ENCODE assay signal across 8 cellular contexts in genomic region chr22:20508815-20509271, GRCh38. TPM values are rescaled to one million over a fixed set of nuclear protein-coding genes. Genes with fewer than 3 reads are reported as not detected.
A peak's percentile ranks its signal among the peaks of the same experiment; 100 is the strongest.
DNase-seq lines count a peak whose midpoint lies in the region; ATAC-seq, FAIRE-seq and TF ChIP-seq lines count a peak whose summit lies in the region.

No MANE protein-coding gene starts in this region.

- 27 to 34% methylated on average over 10 of the region's 10 CpGs for WGBS in heart right ventricle, 2 donors
- WGBS in small intestine, 3 donors, result 11 to 30% (median 18%) methylated on average over 10 of the region's 10 CpGs

- H3K27me3 ChIP-seq in heart right ventricle (no peaks in the 10 kb centered on the region), small intestine (ENCODE audit: control insufficient read depth in 2 of 2, insufficient read depth in 2 of 2, low read length in 2 of 2) (no peaks in the 10 kb centered on the region)

- H3K9me3 Mint-ChIP-seq in HFFc6, result no peaks in the 10 kb centered on the region
- H3K9me3 Mint-ChIP-seq in activated CD4-positive, alpha-beta memory T cell treated with anti-CD3 and anti-CD28 coated beads for 36 hours, result no peaks in the 10 kb centered on the region

- ATAC-seq in heart right ventricle, result peak in 1 of 8 donors; percentile 2
- ATAC-seq in GM19463 (IDR thresholded peaks at IDR 0.05; ENCODE audit: unreplicated experiment), result no peak

- peak overlapping the region; percentile 97 for H3K27ac Mint-ChIP-seq in HFFc6
- H3K27ac Mint-ChIP-seq in activated CD4-positive, alpha-beta memory T cell treated with anti-CD3 and anti-CD28 coated beads for 36 hours, result peak overlapping the region; percentile 93

- TF ChIP-seq CTCF in HFFc6 (IDR thresholded peaks at IDR 0.05) (no peak), heart right ventricle (IDR thresholded peaks at IDR 0.05) (no peak), GM13976 (IDR thresholded peaks at IDR 0.05; ENCODE audit: borderline replicate concordance, control extremely low read depth, extremely low read depth, insufficient read depth, missing control alignments) (no peak)

- DNase-seq in HFFc6 (no peak), heart right ventricle (no peak), small intestine (peak; percentile 39), NCI-H2196 treated with DMSO at 0.1 percent for 48 hours (lab: John Stamatoyannopoulos, UW; ENCODE audit: unreplicated experiment) (no peak), GM13976 (ENCODE audit: low spot score) (no peak), glomerular visceral epithelial cell (ENCODE audit: extremely low spot score) (no peak)
- peak; percentile 14 for DNase-seq in activated CD4-positive, alpha-beta memory T cell treated with anti-CD3 and anti-CD28 coated beads for 36 hours

- peaks cover 60% of the 10 kb centered on the region for H3K4me1 Mint-ChIP-seq in HFFc6 (ENCODE audit: low read depth)
- H3K4me1 Mint-ChIP-seq in activated CD4-positive, alpha-beta memory T cell treated with anti-CD3 and anti-CD28 coated beads for 36 hours (ENCODE audit: low read depth), result peaks cover 56% of the 10 kb centered on the region

- H3K27ac ChIP-seq in heart right ventricle (peak overlapping the region; percentile 52 to 98 (median 94)), small intestine (ENCODE audit: low read depth in 1 of 2, low read length in 1 of 2) (peak overlapping the region; percentile 84 to 98)

- peaks cover 21 to 59% (median 49%) of the 10 kb centered on the region in 9 donors for H3K4me1 ChIP-seq in heart right ventricle
- peaks cover 7 to 10% of the 10 kb centered on the region in 2 donors for H3K4me1 ChIP-seq in small intestine (ENCODE audit: control insufficient read depth in 2 of 2, insufficient read depth in 1 of 2, low read depth in 1 of 2, low read length in 1 of 2)

- intact Hi-C loops in activated CD4-positive, alpha-beta memory T cell treated with anti-CD3 and anti-CD28 coated beads for 36 hours (cut with micrococcal nuclease), result loop anchor here (2.0 to 10.0 kb wide), 5 partner anchors 14 to 406 kb away; partner anchors contain the start of genes CRKL and DGCR6L
- intact Hi-C loops in heart right ventricle (cut with DNase I), result loop anchor here in 5 of 10 donors (5.0 kb wide), 3 partner anchors 43 to 58 kb away; no protein-coding TSS in a partner anchor

- H3K4me3 ChIP-seq in heart right ventricle (peak overlapping the region in 9 of 10 donors; percentile 72 to 98 (median 85)), small intestine (ENCODE audit: low read depth in 1 of 2, low read length in 2 of 2) (peak overlapping the region in 1 of 2 donors; percentile 48)

- peak overlapping the region; percentile 95 for H3K4me3 Mint-ChIP-seq in HFFc6
- H3K4me3 Mint-ChIP-seq in activated CD4-positive, alpha-beta memory T cell treated with anti-CD3 and anti-CD28 coated beads for 36 hours, result peak overlapping the region; percentile 91

- CTCF ChIA-PET in activated CD4-positive, alpha-beta memory T cell treated with anti-CD3 and anti-CD28 coated beads for 36 hours (lab: Charles Lee), result interaction anchor here (0.9 to 3.9 kb wide), 8 partner anchors 9 to 90 kb away, joined by 3 to 41 read pairs (median 8); no protein-coding TSS in a partner anchor

- peaks cover 33% of the 10 kb centered on the region for H3K36me3 Mint-ChIP-seq in HFFc6 (ENCODE audit: low read depth)
- H3K36me3 Mint-ChIP-seq in activated CD4-positive, alpha-beta memory T cell treated with anti-CD3 and anti-CD28 coated beads for 36 hours, result peaks cover 24% of the 10 kb centered on the region

- POLR2A ChIA-PET in activated CD4-positive, alpha-beta memory T cell treated with anti-CD3 and anti-CD28 coated beads for 36 hours (lab: Charles Lee), result interaction anchor here (1.1 to 4.2 kb wide), 10 partner anchors 8 to 80 kb away, joined by 4 to 43 read pairs (median 10); no protein-coding TSS in a partner anchor

- H3K9me3 ChIP-seq in heart right ventricle, result no peaks in the 10 kb centered on the region
- no peaks in the 10 kb centered on the region for H3K9me3 ChIP-seq in small intestine (ENCODE audit: control insufficient read depth, low read depth)

- H3K36me3 ChIP-seq in heart right ventricle (peaks cover 0 to 11% (median 0%) of the 10 kb centered on the region in 9 donors), small intestine (ENCODE audit: control insufficient read depth in 2 of 2, insufficient read depth in 2 of 2, low read length in 2 of 2) (peaks cover 0 to 2% of the 10 kb centered on the region in 2 donors)

- in situ Hi-C loops in GM13976 (cut with MboI; ENCODE audit: low sequenced_read_pairs, unreplicated experiment), result no loop called here

- no peaks in the 10 kb centered on the region; the same call in 1 of the 2 replicates for H3K27me3 Mint-ChIP-seq in HFFc6 (ENCODE audit: insufficient read depth)
- no peaks in the 10 kb centered on the region for H3K27me3 Mint-ChIP-seq in activated CD4-positive, alpha-beta memory T cell treated with anti-CD3 and anti-CD28 coated beads for 36 hours

- FAIRE-seq in small intestine (lab: Jason Lieb, UNC), result no peak

RNA-seq across cellular contexts. Expression of gene MED15, which starts 1.4 kb away (rescaled TPM):
- 100 to 1,000 TPM; 128 to 148 (median 136) TPM for total RNA-seq in HFFc6 (2021; fragmentation: NEBNext Ultra II Directional; extraction: Animal tissue kit (Norgen Biotek cat#: 25700))
- total RNA-seq in activated CD4-positive, alpha-beta memory T cell treated with anti-CD3 and anti-CD28 coated beads for 36 hours, result 10 to 100 TPM; 93.3 to 97.4 TPM
- total RNA-seq in heart right ventricle, result 10 to 100 TPM; 35.6 to 66.8 (median 44.0) TPM
- polyA plus RNA-seq in heart right ventricle (10 to 100 TPM; 33.8 to 40.8 TPM), small intestine (100 to 1,000 TPM in 1 of 3 donors, 10 to 100 TPM in 2; 56.6 to 106 (median 96.7) TPM)

RNA-seq across cellular contexts. Expression of gene KLHL22, which starts 13.2 kb away (rescaled TPM):
- total RNA-seq in HFFc6 (2021; fragmentation: NEBNext Ultra II Directional; extraction: Animal tissue kit (Norgen Biotek cat#: 25700)), result 10 to 100 TPM; 19.2 to 25.5 (median 21.6) TPM
- total RNA-seq in activated CD4-positive, alpha-beta memory T cell treated with anti-CD3 and anti-CD28 coated beads for 36 hours, result 10 to 100 TPM; 23.3 to 25.5 TPM
- total RNA-seq in heart right ventricle, result 10 to 100 TPM; 14.1 to 29.3 (median 18.5) TPM
- 10 to 100 TPM; 11.3 to 15.4 TPM for polyA plus RNA-seq in heart right ventricle
- 10 to 100 TPM in 1 of 3 donors, 1 to 10 TPM in 2; 5.9 to 10.3 (median 6.9) TPM for polyA plus RNA-seq in small intestine

Comparison
In these comparisons a context has a peak if more than half of its experiments do, and no peak if none do; other contexts are left out.
1. DNase-seq: peak in activated CD4-positive, alpha-beta memory T cell treated with anti-CD3 and anti-CD28 coated beads for 36 hours (single experiment) and small intestine (single experiment); none in HFFc6 (single experiment), heart right ventricle (0 of 2), NCI-H2196 treated with DMSO at 0.1 percent for 48 hours (single experiment), GM13976 (single experiment) and glomerular visceral epithelial cell (single experiment).